In the genomic region with DNA sequence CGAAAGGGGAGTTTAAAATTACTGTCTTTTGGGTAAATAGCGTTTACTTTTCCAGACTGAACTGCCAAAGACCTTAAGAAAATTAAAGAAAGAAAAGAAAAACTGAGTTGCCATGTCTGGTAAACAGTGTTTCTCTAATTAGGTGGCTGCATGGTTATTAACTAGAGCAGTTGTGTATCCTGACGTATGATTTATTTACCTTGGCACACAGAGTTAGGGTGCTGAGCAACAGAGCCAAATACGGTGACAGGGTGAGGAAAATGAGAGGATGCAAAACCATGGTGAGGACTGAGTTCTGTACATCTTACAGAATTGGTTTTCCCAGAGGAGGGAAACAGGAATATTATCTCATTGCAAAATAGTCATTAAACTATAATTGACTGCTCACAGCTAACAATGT, we compare ENCODE assay signal across 20 cellular contexts.
DNase-seq lines count a peak whose midpoint lies in the region; ATAC-seq, FAIRE-seq and TF ChIP-seq lines count a peak whose summit lies in the region.
"Had no signal": no experiment of that assay in that cellular context is flagged by ENCODE, and none has a peak within 500 bp of the region (broad histone marks: within the 10 kb centered on the region; RNA-seq: fewer than 3 reads in every experiment).

No MANE protein-coding gene starts in this region.

- TF ChIP-seq CTCF in H1 (IDR thresholded peaks at IDR 0.05; ENCODE audit: control extremely low read depth in 1 of 3, insufficient read depth in 1 of 3, low read depth in 1 of 3, low read length in 3 of 3) (no peak), neural progenitor cell (IDR thresholded peaks at IDR 0.05) (no peak), Peyer's patch (IDR thresholded peaks at IDR 0.05) (no peak)

- peaks cover 30% of the 10 kb centered on the region for H3K9me3 Mint-ChIP-seq in neural progenitor cell

- no peak overlapping the region for H3K27ac ChIP-seq in H1 (ENCODE audit: low read depth, low read length)
- no peak overlapping the region for H3K27ac ChIP-seq in neural progenitor cell
- no peak overlapping the region for H3K27ac ChIP-seq in Peyer's patch
- H3K27ac ChIP-seq: WERI-Rb-1 had no signal

- H3K4me3 ChIP-seq in H1 (ENCODE audit: extremely low read depth in 1 of 4, insufficient read depth in 2 of 4, low read depth in 3 of 4, low read length in 4 of 4) = peak overlapping the region in 1 of 4 experiments; percentile 17; a peak in 1 of 8 replicates
- no peak overlapping the region for H3K4me3 ChIP-seq in neural progenitor cell
- H3K4me3 ChIP-seq in Peyer's patch = no peak overlapping the region

- H3K27me3 ChIP-seq in H1 (replicated peaks in 1 of 4; ENCODE audit: control insufficient read depth in 3 of 4, extremely low read depth in 1 of 4, insufficient read depth in 3 of 4, low read length in 3 of 4) = peaks cover 0 to 15% (median 5%) of the 10 kb centered on the region in 4 experiments; a peak in 6 of 7 replicates
- peaks cover 16% of the 10 kb centered on the region for H3K27me3 ChIP-seq in neural progenitor cell
- no peaks in the 10 kb centered on the region for H3K27me3 ChIP-seq in Peyer's patch

- H4K5ac ChIP-seq in H1 (ENCODE audit: insufficient read length, low read depth, low read length) = no peak overlapping the region

- peak overlapping the region; percentile 58 for H3K4ac ChIP-seq in H1 (replicated peaks; ENCODE audit: insufficient read length, low read depth, low read length)

- peaks cover 8% of the 10 kb centered on the region for H3F3A ChIP-seq in neural progenitor cell (ENCODE audit: low read depth)

- no peak overlapping the region for H3K56ac ChIP-seq in H1 (replicated peaks; ENCODE audit: insufficient read length, low read depth, low read length)

- no peak for TF ChIP-seq POLR2A in H1 (IDR thresholded peaks at IDR 0.05; ENCODE audit: control extremely low read depth in 1 of 2, low read depth in 2 of 2, low read length in 2 of 2)
- no peak for TF ChIP-seq POLR2A in Peyer's patch (IDR thresholded peaks at IDR 0.05)

- H3K79me1 ChIP-seq in H1 (ENCODE audit: low read depth, low read length) = no peaks in the 10 kb centered on the region

- no peak overlapping the region for H3K18ac ChIP-seq in H1 (ENCODE audit: extremely low read depth, low read length)

- H3K36me3 Mint-ChIP-seq in neural progenitor cell = peaks cover 2% of the 10 kb centered on the region
- H3K36me3 Mint-ChIP-seq: activated naive CD8-positive, alpha-beta T cell treated with anti-CD3 and anti-CD28 coated beads, Interleukin-2, amount 10 ng/mL, durations not matched to agents 7 days and 5 days; T-cell had no signal

- H4K91ac ChIP-seq in H1 (replicated peaks; ENCODE audit: insufficient read length, low read length) = no peak overlapping the region

- no peak overlapping the region for H2AFZ ChIP-seq in H1 (ENCODE audit: low read length)
- peak overlapping the region; percentile 84 for H2AFZ ChIP-seq in neural progenitor cell (replicated peaks)

- H2BK12ac ChIP-seq in H1 (ENCODE audit: low read depth, low read length) = no peak overlapping the region

- no peak overlapping the region for H2BK120ac ChIP-seq in H1 (replicated peaks; ENCODE audit: low read depth, low read length)

- H4K20me1 ChIP-seq in H1 (replicated peaks in 1 of 2; ENCODE audit: control insufficient read depth in 1 of 2, insufficient read depth in 2 of 2, low read length in 2 of 2) (no peaks in the 10 kb centered on the region), neural progenitor cell (ENCODE audit: low read depth) (no peaks in the 10 kb centered on the region)

- H3K4me2 ChIP-seq in H1 (ENCODE audit: insufficient read depth in 1 of 2, low read depth in 2 of 2, low read length in 2 of 2) (peak overlapping the region; percentile 30 to 41; a peak in 3 of 4 replicates), neural progenitor cell (peak overlapping the region; percentile 12)

- ATAC-seq in HG02588 (IDR thresholded peaks at IDR 0.05; ENCODE audit: unreplicated experiment) (no peak), HG02884 (IDR thresholded peaks at IDR 0.05; ENCODE audit: unreplicated experiment) (no peak), HG02870 (IDR thresholded peaks at IDR 0.05; ENCODE audit: unreplicated experiment) (no peak)
- ATAC-seq: activated CD8-positive, alpha-beta T cell treated with anti-CD3 and anti-CD28 coated beads, Interleukin-2, amount 10 ng/mL, durations not matched to agents 7 days and 5 days; activated T-cell treated with anti-CD3 and anti-CD28 coated beads, Interleukin-2, amount 50 U/mL, for 72 hours; effector memory CD8-positive, alpha-beta T cell; T-cell had no signal

- H3K4me1 Mint-ChIP-seq in neural progenitor cell = peaks cover 18% of the 10 kb centered on the region
- H3K4me1 Mint-ChIP-seq: activated naive CD8-positive, alpha-beta T cell treated with anti-CD3 and anti-CD28 coated beads, Interleukin-2, amount 10 ng/mL, durations not matched to agents 7 days and 5 days; central memory CD8-positive, alpha-beta T cell; T-cell had no signal

- no peak overlapping the region for H3K27ac Mint-ChIP-seq in neural progenitor cell
- H3K27ac Mint-ChIP-seq: activated CD8-positive, alpha-beta T cell treated with anti-CD3 and anti-CD28 coated beads, Interleukin-2, amount 10 ng/mL, durations not matched to agents 7 days and 5 days; activated naive CD8-positive, alpha-beta T cell treated with anti-CD3 and anti-CD28 coated beads, Interleukin-2, amount 10 ng/mL, durations not matched to agents 7 days and 5 days; activated T-cell treated with anti-CD3 and anti-CD28 coated beads, Interleukin-2, amount 50 U/mL, for 72 hours; effector memory CD8-positive, alpha-beta T cell; T-cell had no signal

- FAIRE-seq in H1 (lab: Jason Lieb, UNC) = peak; percentile 24

- H3K4me1 ChIP-seq in H1 (replicated peaks in 1 of 4; ENCODE audit: control insufficient read depth in 3 of 4, insufficient read depth in 4 of 4, low read length in 3 of 4) (peaks cover 2 to 10% (median 6%) of the 10 kb centered on the region in 4 experiments; a peak in 6 of 7 replicates), neural progenitor cell (peaks cover 15% of the 10 kb centered on the region), Peyer's patch (no peaks in the 10 kb centered on the region)

- H3K36me3 ChIP-seq in H1 (ENCODE audit: control insufficient read depth in 2 of 4, insufficient read depth in 4 of 4, low read length in 3 of 4) = no peaks in the 10 kb centered on the region
- H3K36me3 ChIP-seq in neural progenitor cell = no peaks in the 10 kb centered on the region
- no peaks in the 10 kb centered on the region for H3K36me3 ChIP-seq in Peyer's patch
- H3K36me3 ChIP-seq: WERI-Rb-1 had no signal

- DNase-seq in COR-L47 (lab: John Stamatoyannopoulos, UW) (peak; percentile 55), NCI-H1694 treated with DMSO at 0.1 percent for 48 hours (lab: John Stamatoyannopoulos, UW) (peak; percentile 69), H1 (ENCODE audit: low read depth in 1 of 2, low spot score in 2 of 2) (no peak), neural progenitor cell (ENCODE audit: low spot score) (no peak), Peyer's patch (no peak)
- DNase-seq: activated CD8-positive, alpha-beta T cell treated with anti-CD3 and anti-CD28 coated beads, Interleukin-2, amount 10 ng/mL, durations not matched to agents 7 days and 5 days; activated naive CD8-positive, alpha-beta T cell treated with anti-CD3 and anti-CD28 coated beads, Interleukin-2, amount 10 ng/mL, durations not matched to agents 7 days and 5 days; activated T-cell treated with anti-CD3 and anti-CD28 coated beads, Interleukin-2, amount 50 U/mL, for 72 hours; effector memory CD8-positive, alpha-beta T cell; GOT3; Kasumi-1; NCI-H1417 treated with DMSO at 0.1 percent for 48 hours; NCI-H526; RPMI8226; T-cell; WERI-Rb-1 had no signal

- H3K9me3 ChIP-seq in H1 (ENCODE audit: insufficient read depth in 2 of 2, low read depth in 1 of 2, low read length in 1 of 2) (peaks cover 12 to 16% of the 10 kb centered on the region in 2 experiments; a peak in 3 of 4 replicates), neural progenitor cell (ENCODE audit: low read depth) (no peaks in the 10 kb centered on the region), Peyer's patch (peaks cover 0 to 3% (median 0%) of the 10 kb centered on the region in 4 donors)

- no peaks in the 10 kb centered on the region for H3K23me2 ChIP-seq in H1 (ENCODE audit: low read depth, low read length)

- TF ChIP-seq RAD21 in H1 (IDR thresholded peaks at IDR 0.05 in 1 of 2, conservative IDR thresholded peaks at IDR 0.05 in 1 of 2; ENCODE audit: low read depth in 2 of 2, low read length in 2 of 2) = no peak

- H2BK5ac ChIP-seq in H1 (ENCODE audit: low read depth, low read length) = no peak overlapping the region

- H3K4me3 Mint-ChIP-seq in neural progenitor cell = no peak overlapping the region
- H3K4me3 Mint-ChIP-seq: activated CD8-positive, alpha-beta T cell treated with anti-CD3 and anti-CD28 coated beads, Interleukin-2, amount 10 ng/mL, durations not matched to agents 7 days and 5 days; activated naive CD8-positive, alpha-beta T cell treated with anti-CD3 and anti-CD28 coated beads, Interleukin-2, amount 10 ng/mL, durations not matched to agents 7 days and 5 days; activated T-cell treated with anti-CD3 and anti-CD28 coated beads, Interleukin-2, amount 50 U/mL, for 72 hours; central memory CD8-positive, alpha-beta T cell; effector memory CD8-positive, alpha-beta T cell; T-cell had no signal

- no peak for TF ChIP-seq EP300 in H1 (IDR thresholded peaks at IDR 0.05; ENCODE audit: borderline replicate concordance in 1 of 2, low read depth in 2 of 2, low read length in 2 of 2)

- CTCF ChIA-PET in H1 (lab: Charles Lee; ENCODE audit: partially characterized antibody) = no interaction called here

- WGBS in H1 (ENCODE audit: extremely low coverage in 1 of 2, insufficient coverage in 1 of 2, insufficient read length in 1 of 2, insufficient replicate concordance in 2 of 2, low coverage in 1 of 2, low lambda C conversion rate in 2 of 2, missing lambda C conversion rate in 1 of 2), 2 experiments = 70% methylated on average over 4 of the region's 4 CpGs; no CpG with 5 or more reads in 1 of the 2 experiments

- H3K79me2 ChIP-seq in H1 (ENCODE audit: control insufficient read depth in 1 of 2, insufficient read depth in 2 of 2, low read length in 2 of 2) (no peaks in the 10 kb centered on the region), neural progenitor cell (ENCODE audit: low read depth) (no peaks in the 10 kb centered on the region)

- H4K8ac ChIP-seq in H1 (ENCODE audit: extremely low read depth, insufficient read depth, low read length) = no peak overlapping the region

- H2BK20ac ChIP-seq in H1 (ENCODE audit: low read length) = no peak overlapping the region

- POLR2A ChIA-PET in H1 (lab: Charles Lee; ENCODE audit: partially characterized antibody) = no interaction called here

- peaks cover 4% of the 10 kb centered on the region for H3K27me3 Mint-ChIP-seq in neural progenitor cell (ENCODE audit: insufficient read depth, low read depth)
- H3K27me3 Mint-ChIP-seq: activated naive CD8-positive, alpha-beta T cell treated with anti-CD3 and anti-CD28 coated beads, Interleukin-2, amount 10 ng/mL, durations not matched to agents 7 days and 5 days; central memory CD8-positive, alpha-beta T cell; effector memory CD8-positive, alpha-beta T cell; T-cell had no signal

- no peak overlapping the region for H3K14ac ChIP-seq in H1 (ENCODE audit: insufficient read length)

- no peak overlapping the region for H3K23ac ChIP-seq in H1 (ENCODE audit: insufficient read length)

- H2BK15ac ChIP-seq in H1 (ENCODE audit: low read length) = no peak overlapping the region

- H3K9ac ChIP-seq in H1 (replicated peaks in 1 of 4; ENCODE audit: extremely low read depth in 1 of 4, low read depth in 3 of 4, low read length in 3 of 4) (no peak overlapping the region), neural progenitor cell (no peak overlapping the region)

- H2AK5ac ChIP-seq in H1 (ENCODE audit: low read depth, low read length) = no peak overlapping the region

Comparison
In these comparisons a context has a peak if more than half of its experiments do, and no peak if none do; other contexts are left out.
1. DNase-seq: peak in COR-L47 (single experiment) and NCI-H1694 treated with DMSO at 0.1 percent for 48 hours (single experiment); none in H1 (0 of 2), neural progenitor cell (single experiment) and Peyer's patch (0 of 3).